ENCODE assay signal across 1 cellular context in the genomic region with DNA sequence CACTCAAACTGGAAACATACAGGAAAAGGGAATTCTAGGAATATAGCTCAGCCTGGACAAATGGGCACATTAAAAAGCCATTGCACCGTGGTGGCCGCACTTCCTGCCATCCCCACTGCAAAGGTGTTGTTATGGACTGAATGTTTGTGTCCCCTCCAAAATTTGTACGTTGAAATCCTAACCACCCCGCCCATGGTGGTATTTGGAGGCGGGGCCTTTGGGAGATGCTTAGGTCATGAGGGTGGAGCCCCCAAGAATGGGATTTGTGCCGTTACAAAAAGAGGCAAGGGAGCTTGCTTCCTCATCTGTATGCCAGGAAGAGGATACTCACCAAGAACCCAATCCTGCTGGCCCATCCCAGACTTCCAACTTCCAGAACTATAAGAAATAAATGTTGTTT.
TF ChIP-seq lines count a peak whose summit lies in the region.

No MANE protein-coding gene starts in this region.

TF ChIP-seq in HEK293, 187 proteins besides CTCF, POLR2A, EP300 and RAD21 (continued from another document):
- TF ChIP-seq, protein P1, sequence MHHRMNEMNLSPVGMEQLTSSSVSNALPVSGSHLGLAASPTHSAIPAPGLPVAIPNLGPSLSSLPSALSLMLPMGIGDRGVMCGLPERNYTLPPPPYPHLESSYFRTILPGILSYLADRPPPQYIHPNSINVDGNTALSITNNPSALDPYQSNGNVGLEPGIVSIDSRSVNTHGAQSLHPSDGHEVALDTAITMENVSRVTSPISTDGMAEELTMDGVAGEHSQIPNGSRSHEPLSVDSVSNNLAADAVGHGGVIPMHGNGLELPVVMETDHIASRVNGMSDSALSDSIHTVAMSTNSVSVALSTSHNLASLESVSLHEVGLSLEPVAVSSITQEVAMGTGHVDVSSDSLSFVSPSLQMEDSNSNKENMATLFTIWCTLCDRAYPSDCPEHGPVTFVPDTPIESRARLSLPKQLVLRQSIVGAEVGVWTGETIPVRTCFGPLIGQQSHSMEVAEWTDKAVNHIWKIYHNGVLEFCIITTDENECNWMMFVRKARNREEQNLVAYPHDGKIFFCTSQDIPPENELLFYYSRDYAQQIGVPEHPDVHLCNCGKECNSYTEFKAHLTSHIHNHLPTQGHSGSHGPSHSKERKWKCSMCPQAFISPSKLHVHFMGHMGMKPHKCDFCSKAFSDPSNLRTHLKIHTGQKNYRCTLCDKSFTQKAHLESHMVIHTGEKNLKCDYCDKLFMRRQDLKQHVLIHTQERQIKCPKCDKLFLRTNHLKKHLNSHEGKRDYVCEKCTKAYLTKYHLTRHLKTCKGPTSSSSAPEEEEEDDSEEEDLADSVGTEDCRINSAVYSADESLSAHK (tag by site-specific recombination; IDR thresholded peaks at IDR 0.05): no peak
- TF ChIP-seq, protein P2, sequence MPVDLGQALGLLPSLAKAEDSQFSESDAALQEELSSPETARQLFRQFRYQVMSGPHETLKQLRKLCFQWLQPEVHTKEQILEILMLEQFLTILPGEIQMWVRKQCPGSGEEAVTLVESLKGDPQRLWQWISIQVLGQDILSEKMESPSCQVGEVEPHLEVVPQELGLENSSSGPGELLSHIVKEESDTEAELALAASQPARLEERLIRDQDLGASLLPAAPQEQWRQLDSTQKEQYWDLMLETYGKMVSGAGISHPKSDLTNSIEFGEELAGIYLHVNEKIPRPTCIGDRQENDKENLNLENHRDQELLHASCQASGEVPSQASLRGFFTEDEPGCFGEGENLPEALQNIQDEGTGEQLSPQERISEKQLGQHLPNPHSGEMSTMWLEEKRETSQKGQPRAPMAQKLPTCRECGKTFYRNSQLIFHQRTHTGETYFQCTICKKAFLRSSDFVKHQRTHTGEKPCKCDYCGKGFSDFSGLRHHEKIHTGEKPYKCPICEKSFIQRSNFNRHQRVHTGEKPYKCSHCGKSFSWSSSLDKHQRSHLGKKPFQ (tag by site-specific recombination; IDR thresholded peaks at IDR 0.05): no peak
- no peak for TF ChIP-seq BCL11A (tag by site-specific recombination; IDR thresholded peaks at IDR 0.05; ENCODE audit: low read depth)
